In the genomic region with DNA sequence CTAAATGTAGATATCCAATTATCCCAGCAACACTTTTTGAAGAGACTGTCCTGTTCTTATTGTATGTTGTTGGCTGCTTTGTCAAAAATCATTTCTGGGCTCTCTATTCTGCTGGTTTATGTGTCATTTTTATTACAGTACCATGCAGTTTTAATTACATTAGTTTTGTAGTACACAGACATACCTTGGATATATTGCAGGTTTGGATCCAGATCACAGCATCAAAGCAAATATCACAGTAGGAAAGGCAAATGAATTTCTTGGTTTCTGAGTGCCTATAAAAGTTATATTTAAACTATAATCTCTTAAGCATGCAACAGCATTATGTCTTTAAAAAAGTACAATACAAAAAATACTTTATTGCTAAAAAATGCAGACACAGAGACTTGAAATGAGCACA, we compare ENCODE assay signal across 1 cellular context.
TF ChIP-seq lines count a peak whose summit lies in the region.

No MANE protein-coding gene starts in this region.

TF ChIP-seq in SK-N-SH, 30 proteins besides CTCF, POLR2A, EP300 and RAD21 (continued from another document):
- TF ChIP-seq ZBTB33 (IDR thresholded peaks at IDR 0.05; ENCODE audit: borderline replicate concordance, low read depth): no peak
- no peak for TF ChIP-seq SIN3A (IDR thresholded peaks at IDR 0.05; ENCODE audit: borderline replicate concordance, low read depth, low read length)
